ENCODE assay signal across 9 cellular contexts in the genomic region with DNA sequence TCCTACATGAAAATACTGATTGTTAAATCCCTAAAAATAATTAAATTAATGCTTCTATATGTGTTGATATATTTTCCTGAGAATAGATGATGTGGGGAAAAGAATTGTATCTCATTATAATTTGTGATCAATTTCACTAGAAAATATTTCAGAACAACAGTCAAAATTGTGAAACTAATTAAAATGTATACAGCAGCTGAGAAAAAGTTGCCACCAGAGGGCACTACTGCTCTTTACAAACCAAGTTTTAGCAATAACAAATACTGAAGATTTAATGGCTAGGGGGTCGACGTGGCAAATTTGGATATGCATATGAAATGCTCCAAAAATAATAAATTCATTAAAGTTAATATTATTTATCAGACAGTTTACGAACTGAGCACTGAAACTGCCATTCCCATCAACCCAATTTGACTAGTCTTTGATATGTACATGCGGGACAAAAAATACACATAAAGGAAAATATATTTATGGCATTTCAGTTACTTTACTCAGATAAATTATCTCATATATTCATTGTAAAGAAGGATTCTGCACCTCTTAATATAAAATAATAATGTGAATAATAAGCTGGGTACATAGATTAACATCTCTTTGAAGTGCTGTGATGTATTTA.
A peak's percentile ranks its signal among the peaks of the same experiment; 100 is the strongest.
DNase-seq lines count a peak whose midpoint lies in the region; ATAC-seq and TF ChIP-seq lines count a peak whose summit lies in the region.
"Had no signal": no experiment of that assay in that cellular context is flagged by ENCODE, and none has a peak within 500 bp of the region (broad histone marks: within the 10 kb centered on the region; RNA-seq: fewer than 3 reads in every experiment).

No MANE protein-coding gene starts in this region.

- CTCF ChIA-PET in activated CD8-positive, alpha-beta T cell treated with anti-CD3 and anti-CD28 coated beads, Interleukin-2, amount 10 ng/mL, durations not matched to agents 7 days and 5 days (lab: Charles Lee): no interaction called here

- H3K27ac ChIP-seq in heart left ventricle: no peak overlapping the region
- no peak overlapping the region for H3K27ac ChIP-seq in spleen

- H3K36me3 ChIP-seq in heart left ventricle (no peaks in the 10 kb centered on the region), spleen (no peaks in the 10 kb centered on the region)

- DNase-seq in heart left ventricle (peak in 1 of 5 donors; percentile 6), Right ventricle myocardium inferior (ENCODE audit: missing footprints) (no peak), NCI-H1105 (lab: John Stamatoyannopoulos, UW) (peak; percentile 54), glutamatergic neuron (peak; percentile 66), spleen (no peak)
- DNase-seq in activated CD8-positive, alpha-beta T cell treated with anti-CD3 and anti-CD28 coated beads, Interleukin-2, amount 10 ng/mL, durations not matched to agents 7 days and 5 days: peak; percentile 55

- TF ChIP-seq CTCF in heart left ventricle (IDR thresholded peaks at IDR 0.05) (peak; percentile 35 to 77 (median 60)), glutamatergic neuron (IDR thresholded peaks at IDR 0.05; ENCODE audit: partially characterized antibody, unreplicated experiment) (peak; percentile 88), spleen (IDR thresholded peaks at IDR 0.05 in 8 of 11, conservative IDR thresholded peaks at IDR 0.05 in 3 of 11) (peak in 9 of 11 experiments; percentile 12 to 56 (median 47))

- H3K36me3 Mint-ChIP-seq in activated CD8-positive, alpha-beta T cell treated with anti-CD3 and anti-CD28 coated beads, Interleukin-2, amount 10 ng/mL, durations not matched to agents 7 days and 5 days (ENCODE audit: low read depth): no peaks in the 10 kb centered on the region
- H3K36me3 Mint-ChIP-seq in glutamatergic neuron (ENCODE audit: unreplicated experiment): peaks cover 6% of the 10 kb centered on the region

- 28 to 30% (median 29%) methylated on average over 4 of the region's 4 CpGs for WGBS in heart left ventricle, 4 donors
- 33 to 35% (median 33%) methylated on average over 4 of the region's 4 CpGs for WGBS in spleen, 5 donors

- H3K4me3 Mint-ChIP-seq in activated CD8-positive, alpha-beta T cell treated with anti-CD3 and anti-CD28 coated beads, Interleukin-2, amount 10 ng/mL, durations not matched to agents 7 days and 5 days: no peak overlapping the region
- H3K4me3 Mint-ChIP-seq in glutamatergic neuron (ENCODE audit: unreplicated experiment): no peak overlapping the region
- H3K4me3 Mint-ChIP-seq: stimulated activated naive CD8-positive, alpha-beta T cell treated with anti-CD3 and anti-CD28 coated beads, Interleukin-15, Interleukin-2, amounts not matched to agents 100 ng/mL and 50 ng/mL, for 24 hours had no signal

- H3K9me3 ChIP-seq in heart left ventricle (peaks cover 0 to 16% (median 2%) of the 10 kb centered on the region in 12 donors), spleen (peaks cover 0 to 19% (median 5%) of the 10 kb centered on the region in 8 donors)

- no peaks in the 10 kb centered on the region for H3K9me3 Mint-ChIP-seq in activated CD8-positive, alpha-beta T cell treated with anti-CD3 and anti-CD28 coated beads, Interleukin-2, amount 10 ng/mL, durations not matched to agents 7 days and 5 days (ENCODE audit: insufficient read depth)
- H3K9me3 Mint-ChIP-seq in glutamatergic neuron (ENCODE audit: unreplicated experiment): peaks cover 6% of the 10 kb centered on the region

- no peaks in the 10 kb centered on the region for H3K27me3 Mint-ChIP-seq in activated CD8-positive, alpha-beta T cell treated with anti-CD3 and anti-CD28 coated beads, Interleukin-2, amount 10 ng/mL, durations not matched to agents 7 days and 5 days (ENCODE audit: low read depth)
- no peaks in the 10 kb centered on the region for H3K27me3 Mint-ChIP-seq in glutamatergic neuron (ENCODE audit: unreplicated experiment)
- H3K27me3 Mint-ChIP-seq: stimulated activated naive CD8-positive, alpha-beta T cell treated with anti-CD3 and anti-CD28 coated beads, Interleukin-15, Interleukin-2, amounts not matched to agents 100 ng/mL and 50 ng/mL, for 24 hours had no signal

- H3K27ac Mint-ChIP-seq in activated CD8-positive, alpha-beta T cell treated with anti-CD3 and anti-CD28 coated beads, Interleukin-2, amount 10 ng/mL, durations not matched to agents 7 days and 5 days: no peak overlapping the region
- H3K27ac Mint-ChIP-seq in glutamatergic neuron (ENCODE audit: unreplicated experiment): no peak overlapping the region
- H3K27ac Mint-ChIP-seq: stimulated activated naive CD8-positive, alpha-beta T cell treated with anti-CD3 and anti-CD28 coated beads, Interleukin-15, Interleukin-2, amounts not matched to agents 100 ng/mL and 50 ng/mL, for 24 hours had no signal

- no peaks in the 10 kb centered on the region for H3K4me1 ChIP-seq in heart left ventricle
- H3K4me1 ChIP-seq in spleen: no peaks in the 10 kb centered on the region

- H3K4me3 ChIP-seq in heart left ventricle (no peak overlapping the region), spleen (no peak overlapping the region)

- POLR2A ChIA-PET in activated CD8-positive, alpha-beta T cell treated with anti-CD3 and anti-CD28 coated beads, Interleukin-2, amount 10 ng/mL, durations not matched to agents 7 days and 5 days (lab: Charles Lee): no interaction called here

- intact Hi-C loops in heart left ventricle (cut with DNase I) (no loop called here), Right ventricle myocardium inferior (cut with DNase I) (no loop called here), spleen (cut with DNase I; ENCODE audit: low total_unique reads) (no loop called here)

- H3K27me3 ChIP-seq in heart left ventricle: no peaks in the 10 kb centered on the region
- H3K27me3 ChIP-seq in spleen (replicated peaks in 1 of 7): peaks cover 0 to 3% (median 0%) of the 10 kb centered on the region in 7 donors

- no peaks in the 10 kb centered on the region for H3K4me1 Mint-ChIP-seq in activated CD8-positive, alpha-beta T cell treated with anti-CD3 and anti-CD28 coated beads, Interleukin-2, amount 10 ng/mL, durations not matched to agents 7 days and 5 days (ENCODE audit: low read depth)
- H3K4me1 Mint-ChIP-seq in glutamatergic neuron (ENCODE audit: low read depth, unreplicated experiment): peaks cover 7% of the 10 kb centered on the region

- TF ChIP-seq POLR2A in heart left ventricle (IDR thresholded peaks at IDR 0.05) (no peak), spleen (IDR thresholded peaks at IDR 0.05) (no peak)

- no peak for ATAC-seq in heart left ventricle
- no peak for ATAC-seq in Right ventricle myocardium inferior
- ATAC-seq in activated CD8-positive, alpha-beta T cell treated with anti-CD3 and anti-CD28 coated beads, Interleukin-2, amount 10 ng/mL, durations not matched to agents 7 days and 5 days: no peak
- no peak for ATAC-seq in GM21367 (IDR thresholded peaks at IDR 0.05; ENCODE audit: unreplicated experiment)
- ATAC-seq in GM19397 (IDR thresholded peaks at IDR 0.05; ENCODE audit: unreplicated experiment): no peak

Comparison
In these comparisons a context has a peak if more than half of its experiments do, and no peak if none do; other contexts are left out.
1. DNase-seq: peak in NCI-H1105 (single experiment), activated CD8-positive, alpha-beta T cell treated with anti-CD3 and anti-CD28 coated beads, Interleukin-2, amount 10 ng/mL, durations not matched to agents 7 days and 5 days (single experiment) and glutamatergic neuron (single experiment); none in Right ventricle myocardium inferior (single experiment) and spleen (single experiment).
2. Peak in every context shown above with its lines, with median percentiles within 50 percentile points of each other: CTCF ChIP-seq.